Comparison of ENCODE assay signal across 23 cellular contexts in genomic region chr15:91790826-91791225, GRCh38.
A peak's percentile ranks its signal among the peaks of the same experiment; 100 is the strongest.
DNase-seq lines count a peak whose midpoint lies in the region; ATAC-seq, FAIRE-seq and TF ChIP-seq lines count a peak whose summit lies in the region.
"Had no signal": no experiment of that assay in that cellular context is flagged by ENCODE, and none has a peak within 500 bp of the region (broad histone marks: within the 10 kb centered on the region; RNA-seq: fewer than 3 reads in every experiment).

No MANE protein-coding gene starts in this region.

- H3K27ac Mint-ChIP-seq in MCF 10A (ENCODE audit: low read depth, unreplicated experiment) = no peak overlapping the region
- H3K27ac Mint-ChIP-seq: activated T-helper 17 cell treated with anti-CD3 and anti-CD28 coated beads, Interleukin-2, amount 50 U/mL, for 72 hours; CD4-positive, CD25-positive, alpha-beta regulatory T cell; immature natural killer cell; nephron had no signal

- H3K27me3 ChIP-seq in breast epithelium (no peaks in the 10 kb centered on the region), keratinocyte (ENCODE audit: control insufficient read depth, extremely low read depth, insufficient read depth, low read length) (no peaks in the 10 kb centered on the region)
- H3K27me3 ChIP-seq: heart right ventricle had no signal

- H3K9ac ChIP-seq in keratinocyte (ENCODE audit: control insufficient read depth, extremely low read depth, insufficient read depth, low read length) = no peak overlapping the region
- H3K9ac ChIP-seq: SK-N-SH had no signal

- CTCF ChIA-PET in MCF 10A (lab: Yijun Ruan, JAX) = interaction anchor here (0.6 to 1.3 kb wide), 5 partner anchors 9 to 94 kb away, joined by 3 to 6 read pairs (median 3); no protein-coding TSS in a partner anchor

- no peak overlapping the region for H2AFZ ChIP-seq in keratinocyte (ENCODE audit: control insufficient read depth, low read length)

- no peaks in the 10 kb centered on the region for H3K9me1 ChIP-seq in keratinocyte (ENCODE audit: control insufficient read depth, extremely low read depth, insufficient read depth, low read length)

- POLR2A ChIA-PET in MCF 10A (lab: Yijun Ruan, JAX) = interaction anchor here (0.6 to 0.9 kb wide), 5 partner anchors 10 to 335 kb away, joined by 3 to 5 read pairs (median 3); no protein-coding TSS in a partner anchor

- H3K9me3 Mint-ChIP-seq in MCF 10A (ENCODE audit: unreplicated experiment) = no peaks in the 10 kb centered on the region
- H3K9me3 Mint-ChIP-seq: activated T-helper 17 cell treated with anti-CD3 and anti-CD28 coated beads, Interleukin-2, amount 50 U/mL, for 72 hours; immature natural killer cell; nephron had no signal

- no peak overlapping the region for H3K27ac ChIP-seq in breast epithelium
- H3K27ac ChIP-seq in keratinocyte (ENCODE audit: control insufficient read depth, insufficient read depth, low read length) = no peak overlapping the region
- H3K27ac ChIP-seq: A549, heart right ventricle, thoracic aorta had no signal

- no peak for ATAC-seq in GM18907 (IDR thresholded peaks at IDR 0.05; ENCODE audit: unreplicated experiment)
- ATAC-seq in HG03097 (IDR thresholded peaks at IDR 0.05; ENCODE audit: low FRiP score, unreplicated experiment) = no peak
- ATAC-seq: A549; activated T-helper 17 cell treated with anti-CD3 and anti-CD28 coated beads, Interleukin-2, amount 50 U/mL, for 72 hours had no signal

- H3K9me3 ChIP-seq in breast epithelium (no peaks in the 10 kb centered on the region), keratinocyte (ENCODE audit: control insufficient read depth, low read depth, low read length) (no peaks in the 10 kb centered on the region)
- H3K9me3 ChIP-seq: A549, heart right ventricle, SK-N-SH, thoracic aorta had no signal

- peaks cover 4% of the 10 kb centered on the region for H3K4me1 Mint-ChIP-seq in MCF 10A (ENCODE audit: insufficient read depth, unreplicated experiment)
- H3K4me1 Mint-ChIP-seq: activated T-helper 17 cell treated with anti-CD3 and anti-CD28 coated beads, Interleukin-2, amount 50 U/mL, for 72 hours; CD4-positive, CD25-positive, alpha-beta regulatory T cell; immature natural killer cell had no signal

- no peak for TF ChIP-seq POLR2A in breast epithelium (IDR thresholded peaks at IDR 0.05)

- no TSS peak for BruUV-seq in MCF 10A (replicated peaks; lab: Mats Ljungman, UMichigan)

- H3K27me3 Mint-ChIP-seq in MCF 10A (ENCODE audit: insufficient read depth, unreplicated experiment) = peaks cover 7% of the 10 kb centered on the region

- H3K79me2 ChIP-seq in keratinocyte (ENCODE audit: control insufficient read depth, insufficient read depth, low read length) = no peaks in the 10 kb centered on the region

- H3K36me3 ChIP-seq in breast epithelium = no peaks in the 10 kb centered on the region
- H3K36me3 ChIP-seq in keratinocyte (ENCODE audit: control insufficient read depth in 2 of 2, extremely low read depth in 1 of 2, insufficient read depth in 2 of 2, low read length in 2 of 2) = no peaks in the 10 kb centered on the region
- H3K36me3 ChIP-seq: heart right ventricle, thoracic aorta had no signal

- intact Hi-C loops in MCF 10A (cut with micrococcal nuclease) (no loop called here), breast epithelium (cut with DNase I; ENCODE audit: low total_unique reads) (no loop called here)

- H3K4me2 ChIP-seq in keratinocyte (ENCODE audit: control insufficient read depth, extremely low read depth, insufficient read depth, low read depth, low read length) = peak overlapping the region; percentile 56
- H3K4me2 ChIP-seq: A549, SK-N-SH had no signal

- dilution Hi-C loops in keratinocyte (cut with MboI; ENCODE audit: extremely low pct_ligation_motif_present, low sequenced_read_pairs) = no loop called here

- no peak overlapping the region for H3K4me3 ChIP-seq in breast epithelium
- no peak overlapping the region for H3K4me3 ChIP-seq in astrocyte of the cerebellum (ENCODE audit: low read depth, low read length)
- H3K4me3 ChIP-seq in keratinocyte (ENCODE audit: control insufficient read depth in 2 of 3, extremely low read depth in 1 of 3, insufficient read depth in 2 of 3, low read depth in 1 of 3, low read length in 3 of 3) = peak overlapping the region in 1 of 3 experiments; percentile 18
- H3K4me3 ChIP-seq: A549, heart right ventricle, thoracic aorta had no signal

- H3K4me1 ChIP-seq in breast epithelium (no peaks in the 10 kb centered on the region), keratinocyte (ENCODE audit: control insufficient read depth, extremely low read depth, insufficient read depth, low read length) (peaks cover 12% of the 10 kb centered on the region)
- H3K4me1 ChIP-seq: A549 had no signal

- in situ Hi-C loops in astrocyte of the cerebellum (cut with HindIII; ENCODE audit: low sequenced_read_pairs) = no loop called here

- no peak overlapping the region for H3K4me3 Mint-ChIP-seq in MCF 10A (ENCODE audit: unreplicated experiment)
- H3K4me3 Mint-ChIP-seq: activated T-helper 17 cell treated with anti-CD3 and anti-CD28 coated beads, Interleukin-2, amount 50 U/mL, for 72 hours; CD4-positive, CD25-positive, alpha-beta regulatory T cell; immature natural killer cell; nephron had no signal

- H3K36me3 Mint-ChIP-seq in MCF 10A (ENCODE audit: insufficient read depth, unreplicated experiment) = no peaks in the 10 kb centered on the region
- H3K36me3 Mint-ChIP-seq: CD4-positive, CD25-positive, alpha-beta regulatory T cell; immature natural killer cell had no signal

- TF ChIP-seq CTCF in MCF 10A (IDR thresholded peaks at IDR 0.05; ENCODE audit: unreplicated experiment) (no peak), breast epithelium (IDR thresholded peaks at IDR 0.05) (no peak), astrocyte of the cerebellum (IDR thresholded peaks at IDR 0.05; ENCODE audit: low read depth, low read length, missing control alignments) (no peak), keratinocyte (optimal IDR thresholded peaks at IDR 0.05 in 1 of 3, IDR thresholded peaks at IDR 0.05 in 1 of 3, conservative IDR thresholded peaks at IDR 0.05 in 1 of 3; ENCODE audit: extremely low read depth in 1 of 3, insufficient read depth in 2 of 3, low read length in 3 of 3) (no peak)

- H4K20me1 ChIP-seq in keratinocyte (ENCODE audit: control insufficient read depth, extremely low read depth, insufficient read depth, low read length) = no peaks in the 10 kb centered on the region

- DNase-seq in MCF 10A (ENCODE audit: unreplicated experiment) (peak; percentile 61), breast epithelium (ENCODE audit: low spot score in 2 of 2) (no peak), astrocyte of the cerebellum (ENCODE audit: low read depth) (peak; percentile 13), keratinocyte (ENCODE audit: low read depth, low spot score) (peak; percentile 21), AG08396 (ENCODE audit: low spot score) (no peak)
- no peak for DNase-seq in activated naive CD4-positive, alpha-beta T cell treated with anti-CD3 and anti-CD28 coated beads, Interleukin-2, amount 50 U/mL, for 16 hours
- DNase-seq: activated CD4-positive, alpha-beta T cell treated with anti-CD3 and anti-CD28 coated beads for 1 hour; CD4-positive, CD25-positive, alpha-beta regulatory T cell; DMS79 treated with DMSO at 0.1 percent for 48 hours; heart right ventricle; immature natural killer cell; mesendoderm; NCI-H2029; NCI-H526 treated with DMSO at 0.1 percent for 48 hours; SK-N-SH; stimulated activated CD8-positive, alpha-beta memory T cell treated with anti-CD3 and anti-CD28 coated beads, Interleukin-4, amount 100 ng/mL, for 48 hours; T-helper 9 cell had no signal

- peak; percentile 99 for FAIRE-seq in keratinocyte (lab: Jason Lieb, UNC)
- FAIRE-seq: A549 had no signal

Comparison
In these comparisons a context has a peak if more than half of its experiments do, and no peak if none do; other contexts are left out.
1. DNase-seq: peak in MCF 10A (single experiment), astrocyte of the cerebellum (single experiment) and keratinocyte (single experiment); none in breast epithelium (0 of 2), AG08396 (single experiment) and activated naive CD4-positive, alpha-beta T cell treated with anti-CD3 and anti-CD28 coated beads, Interleukin-2, amount 50 U/mL, for 16 hours (single experiment).